23 cellular contexts compared by ENCODE assay signal in the genomic region with DNA sequence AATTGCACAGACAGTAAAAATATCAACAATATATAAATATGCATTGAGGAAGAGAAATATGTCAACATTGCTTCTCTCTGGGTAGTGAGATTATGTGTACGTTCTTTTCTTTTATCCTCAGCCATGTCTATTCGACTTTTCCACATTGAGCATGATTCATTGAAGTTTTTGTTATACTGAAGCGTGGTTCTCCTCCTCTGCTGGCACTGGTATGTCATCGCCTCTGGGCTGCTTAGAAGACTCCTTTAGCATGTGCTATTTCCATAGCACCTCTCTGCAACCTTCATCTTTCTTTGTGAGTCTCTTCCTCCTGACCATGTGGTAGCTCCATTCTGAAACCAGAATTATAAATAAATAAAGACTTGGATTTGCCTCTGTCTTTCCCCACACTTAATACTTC.
DNase-seq lines count a peak whose midpoint lies in the region; ATAC-seq and TF ChIP-seq lines count a peak whose summit lies in the region.
"Had no signal": no experiment of that assay in that cellular context is flagged by ENCODE, and none has a peak within 500 bp of the region (broad histone marks: within the 10 kb centered on the region; RNA-seq: fewer than 3 reads in every experiment).

No MANE protein-coding gene starts in this region.

- peak; percentile 34 for DNase-seq in stimulated activated CD4-positive, alpha-beta T cell treated with anti-CD3 and anti-CD28 coated beads, Interleukin-1b, Interleukin-23, amount 100 ng/mL, for 48 hours
- no peak for DNase-seq in stimulated activated CD4-positive, alpha-beta T cell treated with anti-CD3 and anti-CD28 coated beads, Interleukin-4, amount 100 ng/mL, for 24 hours
- DNase-seq in activated B cell treated with CpG ODN at 0.5 μM for 24 hours (no peak), iris pigment epithelial cell (ENCODE audit: low read depth) (peak; percentile 51), SJCRH30 (no peak), C1 segment of cervical spinal cord (lab: John Stamatoyannopoulos, UW) (no peak)
- DNase-seq in natural killer cell treated with Interleukin-12 subunit alpha and Interleukin-12 subunit beta and Interleukin-15 and Interleukin-18, amount 100 ng/mL, for 72 hours (ENCODE audit: low spot score): no peak
- DNase-seq: activated CD4-positive, CD25-positive, alpha-beta regulatory T cell; activated CD8-positive, alpha-beta memory T cell treated with anti-CD3 and anti-CD28 coated beads, Interleukin-2, amount 10 ng/mL, durations not matched to agents 7 days and 5 days; activated gamma-delta T cell; caudate nucleus; CD4-positive, alpha-beta memory T cell; dermis blood vessel endothelial cell; DMS 273 treated with DMSO at 0.1 percent for 48 hours; GF-D8; H9; mammary epithelial cell; NCI-H526 treated with DMSO at 0.1 percent for 48 hours; stimulated activated CD4-positive, alpha-beta T cell treated with anti-CD3 and anti-CD28 coated beads, Interleukin-12 subunit alpha, Interleukin-12 subunit beta, amount 100 ng/mL, for 4 hours; substantia nigra had no signal

- H3K4me1 Mint-ChIP-seq in activated B cell treated with CpG ODN at 0.5 μM for 24 hours: peaks cover 95% of the 10 kb centered on the region
- H3K4me1 Mint-ChIP-seq in natural killer cell treated with Interleukin-12 subunit alpha and Interleukin-12 subunit beta and Interleukin-15 and Interleukin-18, amount 100 ng/mL, for 72 hours (ENCODE audit: low read depth in 2 of 2): peaks cover 33 to 39% of the 10 kb centered on the region in 2 donors

- POLR2A ChIA-PET in activated B cell treated with CpG ODN at 0.5 μM for 24 hours (lab: Charles Lee): interaction anchor here (1.1 to 10.0 kb wide), 2 partner anchors 14 to 88 kb away, joined by 4 to 409 read pairs; no protein-coding TSS in a partner anchor

- H3K27ac ChIP-seq in SJCRH30: no peak overlapping the region
- H3K27ac ChIP-seq: KMS-11 had no signal

- H3K27ac Mint-ChIP-seq in activated B cell treated with CpG ODN at 0.5 μM for 24 hours: peak overlapping the region; percentile 67
- H3K27ac Mint-ChIP-seq in natural killer cell treated with Interleukin-12 subunit alpha and Interleukin-12 subunit beta and Interleukin-15 and Interleukin-18, amount 100 ng/mL, for 72 hours: no peak overlapping the region
- H3K27ac Mint-ChIP-seq: H9 had no signal

- no peak for TF ChIP-seq CTCF in activated B cell treated with CpG ODN at 0.5 μM for 24 hours (IDR thresholded peaks at IDR 0.05)

- no peaks in the 10 kb centered on the region for H3K27me3 ChIP-seq in SJCRH30

- no peaks in the 10 kb centered on the region for H3K4me1 ChIP-seq in SJCRH30

- intact Hi-C loops in activated B cell treated with CpG ODN at 0.5 μM for 24 hours (cut with micrococcal nuclease): loop anchor here (5.0 kb wide), 2 partner anchors 268 to 378 kb away; no protein-coding TSS in a partner anchor

- H3K36me3 Mint-ChIP-seq in activated B cell treated with CpG ODN at 0.5 μM for 24 hours (ENCODE audit: low read depth): peaks cover 10% of the 10 kb centered on the region
- no peaks in the 10 kb centered on the region for H3K36me3 Mint-ChIP-seq in natural killer cell treated with Interleukin-12 subunit alpha and Interleukin-12 subunit beta and Interleukin-15 and Interleukin-18, amount 100 ng/mL, for 72 hours
- H3K36me3 Mint-ChIP-seq: CD4-positive, alpha-beta memory T cell had no signal

- CTCF ChIA-PET in activated B cell treated with CpG ODN at 0.5 μM for 24 hours (lab: Charles Lee): no interaction called here

- no peaks in the 10 kb centered on the region for H3K9me3 ChIP-seq in SJCRH30 (replicated peaks)

- no peaks in the 10 kb centered on the region for H3K36me3 ChIP-seq in SJCRH30

- H3K27me3 Mint-ChIP-seq in activated B cell treated with CpG ODN at 0.5 μM for 24 hours: no peaks in the 10 kb centered on the region
- peaks cover 7 to 8% of the 10 kb centered on the region in 2 donors for H3K27me3 Mint-ChIP-seq in natural killer cell treated with Interleukin-12 subunit alpha and Interleukin-12 subunit beta and Interleukin-15 and Interleukin-18, amount 100 ng/mL, for 72 hours
- H3K27me3 Mint-ChIP-seq: activated CD8-positive, alpha-beta memory T cell treated with anti-CD3 and anti-CD28 coated beads, Interleukin-2, amount 10 ng/mL, durations not matched to agents 7 days and 5 days; CD4-positive, alpha-beta memory T cell had no signal

- H3K4me3 Mint-ChIP-seq in activated B cell treated with CpG ODN at 0.5 μM for 24 hours: no peak overlapping the region
- no peak overlapping the region for H3K4me3 Mint-ChIP-seq in natural killer cell treated with Interleukin-12 subunit alpha and Interleukin-12 subunit beta and Interleukin-15 and Interleukin-18, amount 100 ng/mL, for 72 hours
- H3K4me3 Mint-ChIP-seq: activated CD8-positive, alpha-beta memory T cell treated with anti-CD3 and anti-CD28 coated beads, Interleukin-2, amount 10 ng/mL, durations not matched to agents 7 days and 5 days; H9 had no signal

- no peak overlapping the region for H3K4me3 ChIP-seq in SJCRH30

- H3K9me3 Mint-ChIP-seq in activated B cell treated with CpG ODN at 0.5 μM for 24 hours: no peaks in the 10 kb centered on the region
- H3K9me3 Mint-ChIP-seq in natural killer cell treated with Interleukin-12 subunit alpha and Interleukin-12 subunit beta and Interleukin-15 and Interleukin-18, amount 100 ng/mL, for 72 hours: no peaks in the 10 kb centered on the region
- H3K9me3 Mint-ChIP-seq: H9 had no signal

- ATAC-seq in activated B cell treated with CpG ODN at 0.5 μM for 24 hours (ENCODE audit: low read depth) (no peak), HG02938 (IDR thresholded peaks at IDR 0.05; ENCODE audit: unreplicated experiment) (no peak)
- ATAC-seq in natural killer cell treated with Interleukin-12 subunit alpha and Interleukin-12 subunit beta and Interleukin-15 and Interleukin-18, amount 100 ng/mL, for 72 hours: no peak
- ATAC-seq: activated CD8-positive, alpha-beta memory T cell treated with anti-CD3 and anti-CD28 coated beads, Interleukin-2, amount 10 ng/mL, durations not matched to agents 7 days and 5 days; SK-N-SH treated with all-trans-retinoic acid at 6 μM for 48 hours had no signal

Comparison
In these comparisons a context has a peak if more than half of its experiments do, and no peak if none do; other contexts are left out.
1. DNase-seq: peak in stimulated activated CD4-positive, alpha-beta T cell treated with anti-CD3 and anti-CD28 coated beads, Interleukin-1b, Interleukin-23, amount 100 ng/mL, for 48 hours (single experiment) and iris pigment epithelial cell (single experiment); none in stimulated activated CD4-positive, alpha-beta T cell treated with anti-CD3 and anti-CD28 coated beads, Interleukin-4, amount 100 ng/mL, for 24 hours (single experiment), activated B cell treated with CpG ODN at 0.5 μM for 24 hours (single experiment), SJCRH30 (0 of 2), C1 segment of cervical spinal cord (0 of 14) and natural killer cell treated with Interleukin-12 subunit alpha and Interleukin-12 subunit beta and Interleukin-15 and Interleukin-18, amount 100 ng/mL, for 72 hours (single experiment).